In genomic region chr19:45693168-45693788, GRCh38 we compare ENCODE assay signal across 8 cellular contexts. TPM values are rescaled to one million over a fixed set of nuclear protein-coding genes. Genes with fewer than 3 reads are reported as not detected.
DNase-seq lines count a peak whose midpoint lies in the region; ATAC-seq and TF ChIP-seq lines count a peak whose summit lies in the region.

No MANE protein-coding gene starts in this region.

- in situ Hi-C loops in astrocyte of the spinal cord (cut with HindIII; ENCODE audit: low sequenced_read_pairs): no loop called here
- in situ Hi-C loops in gastrocnemius medialis (cut with MboI; ENCODE audit: low sequenced_read_pairs in 4 of 4): no loop called here

- peaks cover 8 to 16% of the 10 kb centered on the region in 2 donors for H3K4me1 ChIP-seq in gastrocnemius medialis

- no peaks in the 10 kb centered on the region for H3K27me3 ChIP-seq in gastrocnemius medialis

- H3K4me3 Mint-ChIP-seq in T-helper 2 cell treated with Interferon-gamma antibody and Interleukin-4, amounts not matched to agents 5 μg/mL and 100 μg/mL, for 36 hours: peak overlapping the region; percentile 94

- peak overlapping the region; percentile 90 to 96 (median 94) for H3K27ac ChIP-seq in gastrocnemius medialis

- H3K36me3 Mint-ChIP-seq in T-helper 2 cell treated with Interferon-gamma antibody and Interleukin-4, amounts not matched to agents 5 μg/mL and 100 μg/mL, for 36 hours (ENCODE audit: low read depth): peaks cover 28% of the 10 kb centered on the region

- H3K27ac Mint-ChIP-seq in T-helper 2 cell treated with Interferon-gamma antibody and Interleukin-4, amounts not matched to agents 5 μg/mL and 100 μg/mL, for 36 hours: peak overlapping the region; percentile 99

- no peaks in the 10 kb centered on the region for H3K9me3 ChIP-seq in gastrocnemius medialis

- peaks cover 0 to 14% of the 10 kb centered on the region in 2 donors for H3K36me3 ChIP-seq in gastrocnemius medialis

- intact Hi-C loops in gastrocnemius medialis (cut with DNase I; ENCODE audit: low total_unique reads): loop anchor here (1.0 kb wide), 1 partner anchor 37 kb away; the partner anchor contains the start of gene FBXO46

- peak overlapping the region; percentile 89 for H3K4me3 ChIP-seq in NB4 (ENCODE audit: low read depth, low read length)
- H3K4me3 ChIP-seq in astrocyte of the spinal cord (ENCODE audit: low read depth, low read length): peak overlapping the region; percentile 83
- peak overlapping the region; percentile 97 for H3K4me3 ChIP-seq in iPS-11a (ENCODE audit: low read depth, low read length)
- peak overlapping the region; percentile 77 to 97 (median 86) for H3K4me3 ChIP-seq in gastrocnemius medialis

- DNase-seq in GM03348 (ENCODE audit: low spot score) (peak; percentile 87), NB4 (ENCODE audit: low read depth) (peak; percentile 68), astrocyte of the spinal cord (ENCODE audit: low read depth, low spot score) (peak; percentile 63), gastrocnemius medialis (peak in 1 of 2 donors; percentile 66)
- peak; percentile 73 for DNase-seq in T-helper 2 cell treated with Interferon-gamma antibody and Interleukin-4, amounts not matched to agents 5 μg/mL and 100 μg/mL, for 36 hours (ENCODE audit: low spot score)

- H3K27me3 Mint-ChIP-seq in T-helper 2 cell treated with Interferon-gamma antibody and Interleukin-4, amounts not matched to agents 5 μg/mL and 100 μg/mL, for 36 hours (ENCODE audit: low read depth): no peaks in the 10 kb centered on the region

- H3K4me1 Mint-ChIP-seq in T-helper 2 cell treated with Interferon-gamma antibody and Interleukin-4, amounts not matched to agents 5 μg/mL and 100 μg/mL, for 36 hours (ENCODE audit: low read depth): peaks cover 20% of the 10 kb centered on the region

- TF ChIP-seq CTCF in NB4 (IDR thresholded peaks at IDR 0.05; ENCODE audit: low read depth, low read length): peak; percentile 78
- TF ChIP-seq CTCF in astrocyte of the spinal cord (IDR thresholded peaks at IDR 0.05; ENCODE audit: low read depth, low read length): peak; percentile 99
- peak; percentile 75 to 93 (median 86) for TF ChIP-seq CTCF in gastrocnemius medialis (IDR thresholded peaks at IDR 0.05 in 4 of 5, conservative IDR thresholded peaks at IDR 0.05 in 1 of 5)

- no peaks in the 10 kb centered on the region for H3K9me3 Mint-ChIP-seq in T-helper 2 cell treated with Interferon-gamma antibody and Interleukin-4, amounts not matched to agents 5 μg/mL and 100 μg/mL, for 36 hours

- ATAC-seq in gastrocnemius medialis: no peak
- no peak for ATAC-seq in HG02759 (IDR thresholded peaks at IDR 0.05; ENCODE audit: unreplicated experiment)
- no peak for ATAC-seq in GM21619 (IDR thresholded peaks at IDR 0.05; ENCODE audit: unreplicated experiment)

- no peak for TF ChIP-seq POLR2A in NB4 (IDR thresholded peaks at IDR 0.05; ENCODE audit: extremely low read depth, insufficient read length)
- TF ChIP-seq POLR2A in gastrocnemius medialis (IDR thresholded peaks at IDR 0.05): no peak

RNA-seq across cellular contexts. Expression of gene QPCTL, which starts 0.8 kb away (rescaled TPM):
- total RNA-seq in gastrocnemius medialis: 1 to 10 TPM in 2 of 4 donors, under 1 TPM in 2; 0.80 to 1.4 (median 0.97) TPM

RNA-seq across cellular contexts. Expression of gene SNRPD2, which starts 1.5 kb away (rescaled TPM):
- 100 to 1,000 TPM; 136 to 167 (median 144) TPM for total RNA-seq in gastrocnemius medialis

RNA-seq across cellular contexts. Expression of gene GIPR, which starts 25.3 kb away (rescaled TPM):
- total RNA-seq in gastrocnemius medialis: not detected

RNA-seq across cellular contexts. Expression of gene FBXO46, which starts 37.4 kb away (rescaled TPM):
- total RNA-seq in gastrocnemius medialis: 10 to 100 TPM in 1 of 4 donors, 1 to 10 TPM in 3; 6.6 to 14.3 (median 8.7) TPM

RNA-seq across cellular contexts. Expression of gene MEIOSIN, which starts 40.0 kb away (rescaled TPM):
- total RNA-seq in gastrocnemius medialis: not detected
